ENCODE assay signal across 8 cellular contexts in the genomic region with DNA sequence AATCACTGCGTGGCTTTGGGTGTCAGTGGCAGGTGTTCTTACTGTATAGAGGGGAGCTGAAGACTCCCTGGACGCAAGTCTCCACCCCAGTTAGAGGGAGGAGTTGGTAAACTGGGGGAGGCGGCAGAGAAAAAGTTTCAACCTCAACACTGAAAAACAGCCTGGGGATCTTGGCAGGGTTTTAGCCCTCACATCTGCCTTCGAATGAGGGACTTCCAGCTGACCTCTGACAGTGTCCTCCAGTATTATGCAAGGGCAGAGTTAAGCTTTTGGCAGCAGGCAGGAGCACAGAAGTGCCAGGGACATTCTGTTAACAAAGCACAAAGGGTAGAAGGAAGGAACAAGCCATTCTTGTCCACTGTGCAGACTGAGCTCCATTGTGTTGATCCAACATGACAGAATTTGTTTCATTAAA. TPM values are rescaled to one million over a fixed set of nuclear protein-coding genes. Genes with fewer than 3 reads are reported as not detected.
DNase-seq lines count a peak whose midpoint lies in the region; ATAC-seq and TF ChIP-seq lines count a peak whose summit lies in the region.

No MANE protein-coding gene starts in this region.

- H3K36me3 ChIP-seq in HEK293 (ENCODE audit: control insufficient read depth in 2 of 2, insufficient read depth in 1 of 2, low read length in 2 of 2), result no peaks in the 10 kb centered on the region
- H3K36me3 ChIP-seq in ascending aorta, result no peaks in the 10 kb centered on the region
- H3K36me3 ChIP-seq in skeletal muscle tissue (ENCODE audit: control insufficient read depth in 3 of 3, insufficient read depth in 3 of 3, low read length in 3 of 3), result no peaks in the 10 kb centered on the region

- intact Hi-C loops in ascending aorta (cut with DNase I), result loop anchor here (5.0 to 10.0 kb wide), 2 partner anchors 135 to 327 kb away; no protein-coding TSS in a partner anchor

- no peaks in the 10 kb centered on the region for H3K9me3 ChIP-seq in HEK293 (ENCODE audit: control insufficient read depth, insufficient read depth, low read depth, low read length)
- no peaks in the 10 kb centered on the region for H3K9me3 ChIP-seq in ascending aorta
- H3K9me3 ChIP-seq in skeletal muscle tissue (ENCODE audit: control insufficient read depth in 3 of 3, low read length in 3 of 3), result no peaks in the 10 kb centered on the region

- no peak for TF ChIP-seq CTCF in HEK293 (tag by site-specific recombination; IDR thresholded peaks at IDR 0.05)
- TF ChIP-seq CTCF in ascending aorta (IDR thresholded peaks at IDR 0.05), result no peak

- TF ChIP-seq POLR2A in erythroblast (IDR thresholded peaks at IDR 0.05; ENCODE audit: low read length), result no peak

- no peak for ATAC-seq in HG02623 (IDR thresholded peaks at IDR 0.05; ENCODE audit: unreplicated experiment)

- H3K9ac ChIP-seq in skeletal muscle tissue (ENCODE audit: low read depth in 1 of 3, low read length in 3 of 3), result peak overlapping the region in 2 of 3 donors; percentile 45 to 77

- H3K4me3 ChIP-seq in HEK293 (ENCODE audit: low read depth, low read length), result no peak overlapping the region
- H3K4me3 ChIP-seq in ascending aorta, result peak overlapping the region in 1 of 2 donors; percentile 43
- H3K4me3 ChIP-seq in skeletal muscle tissue (ENCODE audit: low read length in 3 of 3), result peak overlapping the region; percentile 33 to 68 (median 56)

- H3K27ac ChIP-seq in HEK293 (ENCODE audit: extremely low read depth, low read depth, low read length) (peak overlapping the region; percentile 74), ascending aorta (peak overlapping the region; percentile 52 to 70), skeletal muscle tissue (ENCODE audit: low read depth, low read length) (peak overlapping the region; percentile 67)

- H3K4me1 ChIP-seq in HEK293 (ENCODE audit: control insufficient read depth, insufficient read depth, low read length), result peaks cover 50% of the 10 kb centered on the region
- peaks cover 9 to 25% of the 10 kb centered on the region in 2 donors for H3K4me1 ChIP-seq in ascending aorta
- H3K4me1 ChIP-seq in skeletal muscle tissue (ENCODE audit: control insufficient read depth in 3 of 3, insufficient read depth in 3 of 3, low read length in 3 of 3), result peaks cover 20 to 31% (median 25%) of the 10 kb centered on the region in 3 donors

- POLR2A ChIA-PET in HEK293 (lab: Yijun Ruan, JAX), result interaction anchor here (0.8 to 1.7 kb wide), 4 partner anchors 8 to 162 kb away, joined by 3 read pairs; partner anchors contain the start of genes CCSAP and RAB4A

- H3K27me3 ChIP-seq in ascending aorta, result no peaks in the 10 kb centered on the region
- H3K27me3 ChIP-seq in skeletal muscle tissue (ENCODE audit: control insufficient read depth in 3 of 3, insufficient read depth in 3 of 3, low read length in 3 of 3), result no peaks in the 10 kb centered on the region

- DNase-seq in ascending aorta (ENCODE audit: low spot score in 2 of 2) (peak in 1 of 2 donors; percentile 82), inferior parietal cortex (ENCODE audit: extremely low spot score) (peak; percentile 92), erythroblast (lab: John Stamatoyannopoulos, UW) (no peak), NCI-H1092 (lab: John Stamatoyannopoulos, UW) (no peak)
- DNase-seq in stimulated activated CD4-positive, alpha-beta T cell treated with anti-CD3 and anti-CD28 coated beads, Interleukin-15, amount 100 ng/mL, for 24 hours, result no peak

- CTCF ChIA-PET in HEK293 (lab: Yijun Ruan, JAX), result interaction anchor here (0.6 to 8.7 kb wide), 19 partner anchors 9 to 566 kb away, joined by 3 to 115 read pairs (median 4); partner anchors contain the start of genes RAB4A and RHOU

TF ChIP-seq in HEK293, 187 proteins besides CTCF, POLR2A, EP300 and RAD21:
- TF ChIP-seq TRIM28 (IDR thresholded peaks at IDR 0.05; ENCODE audit: borderline replicate concordance, low read length), result peak; percentile 67; the same call in 1 of the 2 replicates
- no peak for TF ChIP-seq ZNF555 (tag by site-specific recombination; conservative IDR thresholded peaks at IDR 0.05)
- TF ChIP-seq GFI1B (tag by site-specific recombination; IDR thresholded peaks at IDR 0.05), result 0 out of 2 replicates have a peak, but pooled peaks have one; percentile 50
- TF ChIP-seq, protein P1, sequence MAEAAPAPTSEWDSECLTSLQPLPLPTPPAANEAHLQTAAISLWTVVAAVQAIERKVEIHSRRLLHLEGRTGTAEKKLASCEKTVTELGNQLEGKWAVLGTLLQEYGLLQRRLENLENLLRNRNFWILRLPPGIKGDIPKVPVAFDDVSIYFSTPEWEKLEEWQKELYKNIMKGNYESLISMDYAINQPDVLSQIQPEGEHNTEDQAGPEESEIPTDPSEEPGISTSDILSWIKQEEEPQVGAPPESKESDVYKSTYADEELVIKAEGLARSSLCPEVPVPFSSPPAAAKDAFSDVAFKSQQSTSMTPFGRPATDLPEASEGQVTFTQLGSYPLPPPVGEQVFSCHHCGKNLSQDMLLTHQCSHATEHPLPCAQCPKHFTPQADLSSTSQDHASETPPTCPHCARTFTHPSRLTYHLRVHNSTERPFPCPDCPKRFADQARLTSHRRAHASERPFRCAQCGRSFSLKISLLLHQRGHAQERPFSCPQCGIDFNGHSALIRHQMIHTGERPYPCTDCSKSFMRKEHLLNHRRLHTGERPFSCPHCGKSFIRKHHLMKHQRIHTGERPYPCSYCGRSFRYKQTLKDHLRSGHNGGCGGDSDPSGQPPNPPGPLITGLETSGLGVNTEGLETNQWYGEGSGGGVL (tag by site-specific recombination; IDR thresholded peaks at IDR 0.05), result peak; percentile 31; the same call in 1 of the 2 replicates
- TF ChIP-seq ZNF530 (tag by site-specific recombination; IDR thresholded peaks at IDR 0.05; ENCODE audit: low read depth), result no peak
- 0 out of 2 replicates have a peak, but pooled peaks have one; percentile 19 for TF ChIP-seq ZNF610 (tag by site-specific recombination; IDR thresholded peaks at IDR 0.05; ENCODE audit: borderline replicate concordance)
- TF ChIP-seq ZNF518A (tag by site-specific recombination; conservative IDR thresholded peaks at IDR 0.05; ENCODE audit: low read depth), result 0 out of 2 replicates have a peak, but pooled peaks have one; percentile 3
- TF ChIP-seq SP3 (tag by site-specific recombination; IDR thresholded peaks at IDR 0.05), result peak; percentile 49; the same call in 1 of the 2 replicates
TF ChIP-seq in HEK293: peak in this region for 6.

RNA-seq across cellular contexts. Expression of gene RAB4A, which starts 41.2 kb away (rescaled TPM):
- total RNA-seq in ascending aorta, result 6.0 TPM
- 25.1 TPM for total RNA-seq in skeletal muscle tissue
